Comparison of ENCODE assay signal across 10 cellular contexts in the genomic region with DNA sequence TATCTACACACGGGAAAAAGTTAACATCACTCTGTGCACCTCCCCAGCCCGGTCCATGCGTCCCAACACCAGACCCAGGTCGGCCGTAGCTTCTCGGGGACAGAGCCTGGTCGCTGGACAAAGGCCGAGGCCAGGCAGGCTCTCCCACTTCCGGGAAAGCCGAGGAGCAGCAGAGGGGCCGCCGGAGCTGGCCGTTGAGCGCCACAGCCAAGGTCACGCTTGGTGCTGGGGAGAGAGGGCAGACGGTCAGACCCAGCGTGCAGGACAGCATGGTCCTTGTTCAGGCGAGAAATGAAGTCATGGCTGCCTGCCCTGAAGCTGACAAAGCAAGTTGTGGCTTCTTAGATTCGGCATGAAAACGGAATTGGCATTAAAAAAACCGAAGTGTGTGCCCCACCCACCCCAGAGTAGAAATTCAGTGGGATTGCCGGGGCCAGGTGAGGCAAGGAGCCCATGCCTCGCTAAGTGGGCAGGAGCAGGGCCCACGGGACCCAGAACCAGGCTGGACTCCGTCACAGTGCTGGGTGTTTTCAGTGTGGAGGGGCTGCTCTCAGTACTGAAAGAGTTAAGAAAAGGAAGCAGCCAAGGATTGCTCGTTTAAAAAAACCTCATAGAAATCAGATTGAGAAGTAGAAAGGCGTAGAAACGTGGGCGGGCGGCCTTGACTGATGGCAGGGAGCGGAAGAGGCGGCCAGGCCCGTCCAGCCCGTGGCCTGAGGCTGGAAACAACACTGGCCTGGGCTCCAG. TPM values are rescaled to one million over a fixed set of nuclear protein-coding genes. Genes with fewer than 3 reads are reported as not detected.
DNase-seq lines count a peak whose midpoint lies in the region; ATAC-seq and TF ChIP-seq lines count a peak whose summit lies in the region.
"Had no signal": no experiment of that assay in that cellular context is flagged by ENCODE, and none has a peak within 500 bp of the region (broad histone marks: within the 10 kb centered on the region; RNA-seq: fewer than 3 reads in every experiment).

No MANE protein-coding gene starts in this region.

- no peak overlapping the region for H3K4me3 Mint-ChIP-seq in CD8-positive, alpha-beta T cell
- H3K4me3 Mint-ChIP-seq in activated CD4-positive, alpha-beta memory T cell treated with anti-CD3 and anti-CD28 coated beads for 36 hours = no peak overlapping the region
- H3K4me3 Mint-ChIP-seq in progenitor cell of endocrine pancreas (ENCODE audit: low read depth) = no peak overlapping the region

- CTCF ChIA-PET in CD8-positive, alpha-beta T cell (lab: Charles Lee) = no interaction called here
- CTCF ChIA-PET in activated CD4-positive, alpha-beta memory T cell treated with anti-CD3 and anti-CD28 coated beads for 36 hours (lab: Charles Lee) = interaction anchor here (0.6 to 1.4 kb wide), 3 partner anchors 9 to 253 kb away, joined by 3 read pairs; a partner anchor contains a TSS

- no peak for TF ChIP-seq CTCF in CD8-positive, alpha-beta T cell (IDR thresholded peaks at IDR 0.05)
- no peak for TF ChIP-seq CTCF in cardiac muscle cell (IDR thresholded peaks at IDR 0.05; ENCODE audit: low read depth, low read length)
- TF ChIP-seq CTCF in progenitor cell of endocrine pancreas (IDR thresholded peaks at IDR 0.05; ENCODE audit: unreplicated experiment) = no peak

- H3K9me3 Mint-ChIP-seq in CD8-positive, alpha-beta T cell = no peaks in the 10 kb centered on the region
- no peaks in the 10 kb centered on the region for H3K9me3 Mint-ChIP-seq in activated CD4-positive, alpha-beta memory T cell treated with anti-CD3 and anti-CD28 coated beads for 36 hours
- H3K9me3 Mint-ChIP-seq in progenitor cell of endocrine pancreas (ENCODE audit: low read depth) = no peaks in the 10 kb centered on the region

- peak overlapping the region; percentile 52 for H3K27ac Mint-ChIP-seq in CD8-positive, alpha-beta T cell
- peak overlapping the region; percentile 10 for H3K27ac Mint-ChIP-seq in activated CD4-positive, alpha-beta memory T cell treated with anti-CD3 and anti-CD28 coated beads for 36 hours
- peak overlapping the region; percentile 85 for H3K27ac Mint-ChIP-seq in progenitor cell of endocrine pancreas

- no peak overlapping the region for H3K4me3 ChIP-seq in CD8-positive, alpha-beta T cell (ENCODE audit: low read depth, low read length)
- H3K4me3 ChIP-seq in cardiac muscle cell = no peak overlapping the region

- H3K9me3 ChIP-seq in CD8-positive, alpha-beta T cell (ENCODE audit: low read length) = no peaks in the 10 kb centered on the region
- H3K9me3 ChIP-seq in cardiac muscle cell (ENCODE audit: low read depth) = no peaks in the 10 kb centered on the region

- H3K4me1 ChIP-seq in CD8-positive, alpha-beta T cell (ENCODE audit: insufficient read depth, low read length) = peaks cover 36% of the 10 kb centered on the region
- H3K4me1 ChIP-seq in cardiac muscle cell (ENCODE audit: low read depth) = peaks cover 9% of the 10 kb centered on the region

- peaks cover 12% of the 10 kb centered on the region for H3K36me3 ChIP-seq in CD8-positive, alpha-beta T cell (ENCODE audit: insufficient read depth, low read length)
- H3K36me3 ChIP-seq in cardiac muscle cell = no peaks in the 10 kb centered on the region

- intact Hi-C loops in CD8-positive, alpha-beta T cell (cut with DNase I, micrococcal nuclease) = loop anchor here (5.0 kb wide), 2 partner anchors 58 to 168 kb away; a partner anchor contains a TSS
- intact Hi-C loops in activated CD4-positive, alpha-beta memory T cell treated with anti-CD3 and anti-CD28 coated beads for 36 hours (cut with micrococcal nuclease) = no loop called here

- POLR2A ChIA-PET in CD8-positive, alpha-beta T cell (lab: Charles Lee) = interaction anchor here (3.9 kb wide), 1 partner anchor 10 kb away, joined by 20 read pairs; a partner anchor contains a TSS
- POLR2A ChIA-PET in activated CD4-positive, alpha-beta memory T cell treated with anti-CD3 and anti-CD28 coated beads for 36 hours (lab: Charles Lee) = interaction anchor here (0.5 kb wide), 1 partner anchor 147 kb away, joined by 3 read pairs; no protein-coding TSS in a partner anchor

- no peak for ATAC-seq in CD8-positive, alpha-beta T cell
- no peak for ATAC-seq in HG03196 (IDR thresholded peaks at IDR 0.05; ENCODE audit: unreplicated experiment)

- peaks cover 35% of the 10 kb centered on the region for H3K4me1 Mint-ChIP-seq in CD8-positive, alpha-beta T cell (ENCODE audit: low read depth)
- H3K4me1 Mint-ChIP-seq in activated CD4-positive, alpha-beta memory T cell treated with anti-CD3 and anti-CD28 coated beads for 36 hours (ENCODE audit: low read depth) = peaks cover 21% of the 10 kb centered on the region
- H3K4me1 Mint-ChIP-seq in progenitor cell of endocrine pancreas (ENCODE audit: low read depth) = peaks cover 13% of the 10 kb centered on the region

- H3K27ac ChIP-seq in CD8-positive, alpha-beta T cell (ENCODE audit: low read depth, low read length) = no peak overlapping the region
- peak overlapping the region; percentile 30 for H3K27ac ChIP-seq in cardiac muscle cell

- no peak for DNase-seq in CD8-positive, alpha-beta T cell
- DNase-seq in activated CD4-positive, alpha-beta memory T cell treated with anti-CD3 and anti-CD28 coated beads for 36 hours = no peak
- DNase-seq in cardiac muscle cell (ENCODE audit: low read depth in 1 of 2, low spot score in 1 of 2) (peak in 1 of 2 donors; percentile 54), progenitor cell of endocrine pancreas (ENCODE audit: low spot score, unreplicated experiment) (no peak), NCI-H524 treated with DMSO at 0.1 percent for 48 hours (lab: John Stamatoyannopoulos, UW) (no peak), SKM-1 (lab: John Stamatoyannopoulos, UW; ENCODE audit: unreplicated experiment) (no peak), HCEC 1CT (no peak)
- DNase-seq: erythroblast, NCI-H187 treated with DMSO at 0.1 percent for 48 hours had no signal

- H3K27me3 ChIP-seq in CD8-positive, alpha-beta T cell (ENCODE audit: insufficient read depth, low read length) = no peaks in the 10 kb centered on the region
- no peaks in the 10 kb centered on the region for H3K27me3 ChIP-seq in cardiac muscle cell

- peaks cover 42% of the 10 kb centered on the region for H3K36me3 Mint-ChIP-seq in CD8-positive, alpha-beta T cell
- peaks cover 15% of the 10 kb centered on the region for H3K36me3 Mint-ChIP-seq in activated CD4-positive, alpha-beta memory T cell treated with anti-CD3 and anti-CD28 coated beads for 36 hours
- H3K36me3 Mint-ChIP-seq in progenitor cell of endocrine pancreas (ENCODE audit: insufficient read depth) = no peaks in the 10 kb centered on the region

- no peaks in the 10 kb centered on the region for H3K27me3 Mint-ChIP-seq in CD8-positive, alpha-beta T cell (ENCODE audit: low read depth)
- no peaks in the 10 kb centered on the region for H3K27me3 Mint-ChIP-seq in activated CD4-positive, alpha-beta memory T cell treated with anti-CD3 and anti-CD28 coated beads for 36 hours
- no peaks in the 10 kb centered on the region for H3K27me3 Mint-ChIP-seq in progenitor cell of endocrine pancreas

RNA-seq across cellular contexts. Expression of a gene that starts 4.3 kb away (rescaled TPM):
- total RNA-seq in CD8-positive, alpha-beta T cell = 100 to 1,000 TPM; 130 to 131 TPM
- total RNA-seq in activated CD4-positive, alpha-beta memory T cell treated with anti-CD3 and anti-CD28 coated beads for 36 hours = 100 to 1,000 TPM; 180 to 188 TPM
- total RNA-seq in cardiac muscle cell = 204 and 253 TPM in 2 replicates
- 274 and 323 TPM in 2 replicates for polyA plus RNA-seq in cardiac muscle cell
- total RNA-seq in progenitor cell of endocrine pancreas = 122 and 127 TPM in 2 replicates

RNA-seq across cellular contexts. Expression of a gene that starts 9.7 kb away (rescaled TPM):
- 10 to 100 TPM in 1 of 2 experiments, 1 to 10 TPM in 1; 9.4 to 10.5 TPM for total RNA-seq in CD8-positive, alpha-beta T cell
- 10 to 100 TPM; 22.6 to 23.7 TPM for total RNA-seq in activated CD4-positive, alpha-beta memory T cell treated with anti-CD3 and anti-CD28 coated beads for 36 hours
- total RNA-seq in cardiac muscle cell (39.3 and 44.4 TPM in 2 replicates), progenitor cell of endocrine pancreas (16.1 and 16.8 TPM in 2 replicates)
- 22.8 and 41.8 TPM in 2 replicates for polyA plus RNA-seq in cardiac muscle cell

RNA-seq across cellular contexts. Expression of a gene that starts 18.5 kb away (rescaled TPM):
- total RNA-seq in CD8-positive, alpha-beta T cell = 1 to 10 TPM; 3.5 to 3.6 TPM
- 1 to 10 TPM; 2.7 to 3.6 TPM for total RNA-seq in activated CD4-positive, alpha-beta memory T cell treated with anti-CD3 and anti-CD28 coated beads for 36 hours
- 9.7 and 13.0 TPM in 2 replicates for total RNA-seq in cardiac muscle cell
- 5.2 and 10.0 TPM in 2 replicates for polyA plus RNA-seq in cardiac muscle cell
- total RNA-seq in progenitor cell of endocrine pancreas = 10.4 and 10.5 TPM in 2 replicates

Comparison
In these comparisons a context has a peak if more than half of its experiments do, and no peak if none do; other contexts are left out.
1. H3K27ac Mint-ChIP-seq: peak in every context shown above with its lines; median percentile 85 in progenitor cell of endocrine pancreas; 52 in CD8-positive, alpha-beta T cell; 10 in activated CD4-positive, alpha-beta memory T cell treated with anti-CD3 and anti-CD28 coated beads for 36 hours.